ENCODE assay signal across 8 cellular contexts in the genomic region with DNA sequence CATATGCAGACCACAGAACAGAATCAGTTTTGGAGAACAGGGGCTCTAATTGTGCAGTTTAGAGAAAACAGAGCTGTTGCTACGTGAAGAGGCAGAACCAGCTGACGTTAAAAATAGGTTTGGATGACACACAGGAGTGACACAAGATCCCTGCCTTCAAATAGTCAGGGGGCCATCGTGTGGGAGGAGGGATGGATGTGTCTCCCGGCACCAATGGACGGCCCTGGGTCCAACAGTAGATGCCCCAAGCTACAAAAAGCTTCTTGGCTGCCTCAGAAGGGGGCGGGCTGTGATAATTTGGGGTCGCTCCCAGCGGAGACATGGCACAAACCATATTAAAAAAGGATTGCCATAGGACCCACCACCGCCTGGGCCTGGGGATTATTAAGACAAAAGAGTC.
DNase-seq lines count a peak whose midpoint lies in the region; ATAC-seq and TF ChIP-seq lines count a peak whose summit lies in the region.
"Had no signal": no experiment of that assay in that cellular context is flagged by ENCODE, and none has a peak within 500 bp of the region (broad histone marks: within the 10 kb centered on the region; RNA-seq: fewer than 3 reads in every experiment).

No MANE protein-coding gene starts in this region.

- H3K36me3 ChIP-seq in hepatocyte (replicated peaks; ENCODE audit: insufficient read depth, low read depth) (no peaks in the 10 kb centered on the region), stomach smooth muscle (ENCODE audit: control insufficient read depth in 2 of 2, insufficient read depth in 2 of 2, low read length in 2 of 2) (no peaks in the 10 kb centered on the region)

- H3K4me1 ChIP-seq in hepatocyte (ENCODE audit: insufficient read depth) (peaks cover 68% of the 10 kb centered on the region), stomach smooth muscle (ENCODE audit: control insufficient read depth, insufficient read depth, low read length) (peaks cover 62% of the 10 kb centered on the region)

- H3K36me3 Mint-ChIP-seq in activated naive CD8-positive, alpha-beta T cell = no peaks in the 10 kb centered on the region
- H3K36me3 Mint-ChIP-seq: IgD-negative memory B cell had no signal

- H3K9me2 ChIP-seq in hepatocyte (replicated peaks; ENCODE audit: insufficient read depth) = no peaks in the 10 kb centered on the region

- no peaks in the 10 kb centered on the region for H3K9me3 Mint-ChIP-seq in activated naive CD8-positive, alpha-beta T cell (ENCODE audit: low read depth)
- H3K9me3 Mint-ChIP-seq: IgD-negative memory B cell had no signal

- H3K4me3 Mint-ChIP-seq in activated naive CD8-positive, alpha-beta T cell = peak overlapping the region; percentile 76

- DNase-seq in LHCN-M2 (ENCODE audit: low read depth) (peak; percentile 54), hepatocyte (ENCODE audit: low spot score) (no peak), T-helper 9 cell (no peak)
- no peak for DNase-seq in activated effector memory CD4-positive, alpha-beta T cell treated with Interleukin-2 at 50 U/mL for 16 hours

- no peak overlapping the region for H3K9ac ChIP-seq in stomach smooth muscle (ENCODE audit: low read length in 2 of 2)

- H3K4me3 ChIP-seq in hepatocyte (no peak overlapping the region), stomach smooth muscle (ENCODE audit: low read length in 2 of 2) (no peak overlapping the region)

- peak overlapping the region; percentile 96 for H3K27ac Mint-ChIP-seq in activated naive CD8-positive, alpha-beta T cell
- H3K27ac Mint-ChIP-seq: IgD-negative memory B cell had no signal

- peak overlapping the region; percentile 51 for H3K4me2 ChIP-seq in hepatocyte

- H3K9me3 ChIP-seq in hepatocyte (ENCODE audit: low read depth) = no peaks in the 10 kb centered on the region
- no peaks in the 10 kb centered on the region for H3K9me3 ChIP-seq in stomach smooth muscle (ENCODE audit: control insufficient read depth in 2 of 2, low read length in 2 of 2)

- peaks cover 91% of the 10 kb centered on the region for H3K4me1 Mint-ChIP-seq in activated naive CD8-positive, alpha-beta T cell (ENCODE audit: low read depth)

- H3K27me3 ChIP-seq in hepatocyte (no peaks in the 10 kb centered on the region), stomach smooth muscle (ENCODE audit: control insufficient read depth in 1 of 2, insufficient read depth in 2 of 2, low read length in 2 of 2) (no peaks in the 10 kb centered on the region)

- H3K27ac ChIP-seq in hepatocyte = peak overlapping the region; percentile 89
- peak overlapping the region; percentile 41 for H3K27ac ChIP-seq in stomach smooth muscle (ENCODE audit: low read length)

- peaks cover 74% of the 10 kb centered on the region for H4K20me1 ChIP-seq in hepatocyte (ENCODE audit: insufficient read depth, poor library complexity, severe bottlenecking)

- TF ChIP-seq CTCF in hepatocyte (IDR thresholded peaks at IDR 0.05; ENCODE audit: poor library complexity) = no peak

- H3K27me3 Mint-ChIP-seq in activated naive CD8-positive, alpha-beta T cell = no peaks in the 10 kb centered on the region
- H3K27me3 Mint-ChIP-seq: IgD-negative memory B cell had no signal

- ATAC-seq in HG02763 (IDR thresholded peaks at IDR 0.05; ENCODE audit: unreplicated experiment) = no peak

- H3K79me2 ChIP-seq in hepatocyte = peaks cover 90% of the 10 kb centered on the region

- 66% methylated on average over 9 of the region's 9 CpGs for WGBS in hepatocyte (ENCODE audit: low lambda C conversion rate, missing lambda C conversion rate)

- no peak overlapping the region for H2AFZ ChIP-seq in hepatocyte
